In the genomic region with DNA sequence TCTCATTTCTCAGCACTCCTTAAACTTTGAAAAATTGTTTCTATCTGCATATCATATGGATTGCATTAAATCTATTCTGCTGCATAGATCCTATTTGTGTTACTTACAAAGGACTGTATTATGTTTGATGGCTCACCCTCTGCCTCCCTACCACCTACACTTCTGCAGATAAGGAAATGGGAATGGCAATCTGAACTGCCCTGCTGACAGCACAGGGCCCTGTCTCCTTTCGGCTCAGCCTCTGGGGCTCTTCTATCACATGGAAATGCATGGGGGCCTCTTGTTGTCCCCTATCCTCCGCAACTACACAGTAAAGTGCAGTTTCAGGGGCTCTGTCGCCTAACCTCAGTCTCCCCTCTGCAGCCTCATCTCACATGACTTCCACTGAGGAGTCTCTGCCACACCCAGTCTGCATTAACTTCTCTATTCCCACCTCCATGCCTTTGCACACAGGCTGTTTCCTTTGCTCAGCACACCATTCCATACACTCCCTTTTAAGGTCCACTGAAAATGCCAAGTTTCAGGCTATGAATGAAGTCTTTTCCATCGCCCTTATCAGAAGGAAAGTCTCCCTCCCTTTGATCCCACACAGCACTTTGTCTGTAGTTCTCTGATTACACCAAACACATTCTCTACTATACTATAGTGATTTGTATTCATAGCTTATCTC, we compare ENCODE assay signal across 1 cellular context.
TF ChIP-seq lines count a peak whose summit lies in the region.

No MANE protein-coding gene starts in this region.

TF ChIP-seq in HEK293, 187 proteins besides CTCF, POLR2A, EP300 and RAD21 (continued from another document):
- TF ChIP-seq, protein P1, sequence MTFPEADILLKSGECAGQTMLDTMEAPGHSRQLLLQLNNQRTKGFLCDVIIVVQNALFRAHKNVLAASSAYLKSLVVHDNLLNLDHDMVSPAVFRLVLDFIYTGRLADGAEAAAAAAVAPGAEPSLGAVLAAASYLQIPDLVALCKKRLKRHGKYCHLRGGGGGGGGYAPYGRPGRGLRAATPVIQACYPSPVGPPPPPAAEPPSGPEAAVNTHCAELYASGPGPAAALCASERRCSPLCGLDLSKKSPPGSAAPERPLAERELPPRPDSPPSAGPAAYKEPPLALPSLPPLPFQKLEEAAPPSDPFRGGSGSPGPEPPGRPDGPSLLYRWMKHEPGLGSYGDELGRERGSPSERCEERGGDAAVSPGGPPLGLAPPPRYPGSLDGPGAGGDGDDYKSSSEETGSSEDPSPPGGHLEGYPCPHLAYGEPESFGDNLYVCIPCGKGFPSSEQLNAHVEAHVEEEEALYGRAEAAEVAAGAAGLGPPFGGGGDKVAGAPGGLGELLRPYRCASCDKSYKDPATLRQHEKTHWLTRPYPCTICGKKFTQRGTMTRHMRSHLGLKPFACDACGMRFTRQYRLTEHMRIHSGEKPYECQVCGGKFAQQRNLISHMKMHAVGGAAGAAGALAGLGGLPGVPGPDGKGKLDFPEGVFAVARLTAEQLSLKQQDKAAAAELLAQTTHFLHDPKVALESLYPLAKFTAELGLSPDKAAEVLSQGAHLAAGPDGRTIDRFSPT (tag by site-specific recombination; IDR thresholded peaks at IDR 0.05): no peak
- peak; percentile 48; the same call in 1 of the 2 replicates for TF ChIP-seq ZNF600 (tag by site-specific recombination; IDR thresholded peaks at IDR 0.05)
